11 cellular contexts compared by ENCODE assay signal in the genomic region with DNA sequence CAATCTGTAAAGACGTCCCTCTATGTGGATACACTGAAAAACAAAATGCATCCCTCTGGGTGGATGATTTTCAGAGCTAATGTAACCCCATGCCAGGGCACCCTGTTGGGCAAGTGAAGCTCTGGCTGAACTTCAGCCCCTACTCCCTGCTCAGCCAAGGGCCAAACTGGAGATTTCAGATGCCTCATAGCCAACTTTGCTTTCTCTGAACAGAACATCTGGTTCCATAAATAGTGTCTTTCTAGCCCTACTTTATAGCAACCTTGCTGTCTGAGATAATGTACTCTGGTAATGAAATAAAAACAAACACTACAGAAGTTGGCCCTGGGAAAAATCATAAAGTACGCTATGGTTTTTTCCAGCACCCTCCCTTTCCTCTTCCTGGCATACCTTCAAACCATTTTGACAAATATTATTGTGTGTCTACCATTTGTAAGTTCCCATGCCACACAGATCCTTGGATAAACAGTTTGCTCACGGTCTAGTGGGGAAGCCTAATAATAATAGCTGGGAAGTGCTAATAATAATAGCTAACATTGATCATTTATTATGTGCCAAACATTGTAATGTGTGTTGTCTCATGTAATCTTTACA. TPM values are rescaled to one million over a fixed set of nuclear protein-coding genes. Genes with fewer than 3 reads are reported as not detected.
DNase-seq lines count a peak whose midpoint lies in the region; ATAC-seq and TF ChIP-seq lines count a peak whose summit lies in the region.
"Had no signal": no experiment of that assay in that cellular context is flagged by ENCODE, and none has a peak within 500 bp of the region (broad histone marks: within the 10 kb centered on the region; RNA-seq: fewer than 3 reads in every experiment).

No MANE protein-coding gene starts in this region.

- H3K36me3 Mint-ChIP-seq in activated CD4-positive, alpha-beta T cell treated with anti-CD3 and anti-CD28 coated beads, Interleukin-2, amount 10 ng/mL, durations not matched to agents 24 days and 14 days (ENCODE audit: low read depth) = peaks cover 7% of the 10 kb centered on the region
- H3K36me3 Mint-ChIP-seq in activated CD4-positive, alpha-beta memory T cell treated with anti-CD3 and anti-CD28 coated beads for 36 hours = no peaks in the 10 kb centered on the region

- TF ChIP-seq POLR2A in esophagus squamous epithelium (IDR thresholded peaks at IDR 0.05) = no peak
- no peak for TF ChIP-seq POLR2A in suprapubic skin (IDR thresholded peaks at IDR 0.05)

- CTCF ChIA-PET in activated CD4-positive, alpha-beta memory T cell treated with anti-CD3 and anti-CD28 coated beads for 36 hours (lab: Charles Lee) = interaction anchor here (0.9 to 1.3 kb wide), 4 partner anchors 18 to 82 kb away, joined by 3 to 5 read pairs (median 3); a partner anchor contains a TSS

- 44 to 53% methylated on average over 3 of the region's 3 CpGs for WGBS in esophagus squamous epithelium, 2 donors
- 76% methylated on average over 3 of the region's 3 CpGs for WGBS in suprapubic skin
- WGBS in psoas muscle, 3 donors = 71 to 79% (median 71%) methylated on average over 3 of the region's 3 CpGs

- H3K27ac Mint-ChIP-seq in activated CD4-positive, alpha-beta T cell treated with anti-CD3 and anti-CD28 coated beads, Interleukin-2, amount 10 ng/mL, durations not matched to agents 24 days and 14 days = peak overlapping the region; percentile 71
- H3K27ac Mint-ChIP-seq in activated CD4-positive, alpha-beta memory T cell treated with anti-CD3 and anti-CD28 coated beads for 36 hours = peak overlapping the region; percentile 36

- TF ChIP-seq CTCF in esophagus squamous epithelium (IDR thresholded peaks at IDR 0.05) (no peak), suprapubic skin (IDR thresholded peaks at IDR 0.05) (no peak), psoas muscle (IDR thresholded peaks at IDR 0.05) (no peak)

- H3K27ac ChIP-seq in esophagus squamous epithelium = peak overlapping the region in 3 of 4 donors; percentile 84 to 89 (median 86)
- peak overlapping the region; percentile 55 for H3K27ac ChIP-seq in suprapubic skin
- no peak overlapping the region for H3K27ac ChIP-seq in psoas muscle
- H3K27ac ChIP-seq: KMS-11 had no signal

- H3K27me3 ChIP-seq in esophagus squamous epithelium = no peaks in the 10 kb centered on the region
- no peaks in the 10 kb centered on the region for H3K27me3 ChIP-seq in suprapubic skin
- H3K27me3 ChIP-seq in psoas muscle (ENCODE audit: insufficient read depth in 3 of 3, low read length in 2 of 3) = no peaks in the 10 kb centered on the region
- H3K27me3 ChIP-seq: adrenal gland had no signal

- DNase-seq in activated CD4-positive, alpha-beta T cell treated with anti-CD3 and anti-CD28 coated beads, Interleukin-2, amount 10 ng/mL, durations not matched to agents 24 days and 14 days = no peak
- DNase-seq in activated CD4-positive, alpha-beta T cell treated with anti-CD3 and anti-CD28 coated beads, Interleukin-2, amount 50 U/mL, for 1 hour = no peak
- DNase-seq in activated CD4-positive, alpha-beta memory T cell treated with anti-CD3 and anti-CD28 coated beads for 36 hours = no peak
- no peak for DNase-seq in esophagus squamous epithelium (lab: John Stamatoyannopoulos, UW)
- DNase-seq in suprapubic skin (ENCODE audit: low spot score in 2 of 2) = no peak
- no peak for DNase-seq in psoas muscle
- DNase-seq in activated naive CD4-positive, alpha-beta T cell (lab: John Stamatoyannopoulos, UW) = no peak
- DNase-seq in NCI-H1105 treated with DMSO at 0.1 percent for 48 hours (lab: John Stamatoyannopoulos, UW) = no peak
- DNase-seq: adrenal gland, NCI-H524 treated with DMSO at 0.1 percent for 48 hours had no signal

- H3K4me3 ChIP-seq in esophagus squamous epithelium (peak overlapping the region in 1 of 4 donors; percentile 64), suprapubic skin (no peak overlapping the region), psoas muscle (no peak overlapping the region)
- H3K4me3 ChIP-seq: adrenal gland had no signal

- H3K4me1 ChIP-seq in esophagus squamous epithelium (peaks cover 0 to 53% (median 18%) of the 10 kb centered on the region in 3 donors), suprapubic skin (peaks cover 4% of the 10 kb centered on the region), psoas muscle (peaks cover 5% of the 10 kb centered on the region)
- H3K4me1 ChIP-seq: adrenal gland had no signal

- no peak for TF ChIP-seq EP300 in suprapubic skin (IDR thresholded peaks at IDR 0.05)

- intact Hi-C loops in activated CD4-positive, alpha-beta T cell treated with anti-CD3 and anti-CD28 coated beads, Interleukin-2, amount 10 ng/mL, durations not matched to agents 24 days and 14 days (cut with micrococcal nuclease) = loop anchor here (2.0 to 5.0 kb wide), 2 partner anchors 61 to 67 kb away; a partner anchor contains a TSS
- intact Hi-C loops in activated CD4-positive, alpha-beta memory T cell treated with anti-CD3 and anti-CD28 coated beads for 36 hours (cut with micrococcal nuclease) = loop anchor here (2.0 kb wide), 1 partner anchor 31 kb away; no protein-coding TSS in a partner anchor
- intact Hi-C loops in esophagus squamous epithelium (cut with DNase I) (no loop called here), psoas muscle (cut with DNase I) (no loop called here)

- ATAC-seq in psoas muscle = no peak

- H3K4me1 Mint-ChIP-seq in activated CD4-positive, alpha-beta T cell treated with anti-CD3 and anti-CD28 coated beads, Interleukin-2, amount 10 ng/mL, durations not matched to agents 24 days and 14 days = peaks cover 35% of the 10 kb centered on the region
- peaks cover 18% of the 10 kb centered on the region for H3K4me1 Mint-ChIP-seq in activated CD4-positive, alpha-beta memory T cell treated with anti-CD3 and anti-CD28 coated beads for 36 hours (ENCODE audit: low read depth)

- H3K36me3 ChIP-seq in esophagus squamous epithelium (no peaks in the 10 kb centered on the region), suprapubic skin (no peaks in the 10 kb centered on the region), psoas muscle (ENCODE audit: insufficient read depth in 1 of 2, low read depth in 1 of 2) (no peaks in the 10 kb centered on the region)
- H3K36me3 ChIP-seq: adrenal gland had no signal

- H3K9me3 ChIP-seq in esophagus squamous epithelium = no peaks in the 10 kb centered on the region
- no peaks in the 10 kb centered on the region for H3K9me3 ChIP-seq in suprapubic skin
- H3K9me3 ChIP-seq in psoas muscle = no peaks in the 10 kb centered on the region
- H3K9me3 ChIP-seq: adrenal gland had no signal

- H3K9me3 Mint-ChIP-seq in activated CD4-positive, alpha-beta T cell treated with anti-CD3 and anti-CD28 coated beads, Interleukin-2, amount 10 ng/mL, durations not matched to agents 24 days and 14 days = no peaks in the 10 kb centered on the region
- H3K9me3 Mint-ChIP-seq in activated CD4-positive, alpha-beta memory T cell treated with anti-CD3 and anti-CD28 coated beads for 36 hours = no peaks in the 10 kb centered on the region

- peaks cover 9% of the 10 kb centered on the region for H3K27me3 Mint-ChIP-seq in activated CD4-positive, alpha-beta T cell treated with anti-CD3 and anti-CD28 coated beads, Interleukin-2, amount 10 ng/mL, durations not matched to agents 24 days and 14 days
- H3K27me3 Mint-ChIP-seq in activated CD4-positive, alpha-beta memory T cell treated with anti-CD3 and anti-CD28 coated beads for 36 hours = peaks cover 22% of the 10 kb centered on the region

- no peak overlapping the region for H3K4me3 Mint-ChIP-seq in activated CD4-positive, alpha-beta T cell treated with anti-CD3 and anti-CD28 coated beads, Interleukin-2, amount 10 ng/mL, durations not matched to agents 24 days and 14 days
- no peak overlapping the region for H3K4me3 Mint-ChIP-seq in activated CD4-positive, alpha-beta memory T cell treated with anti-CD3 and anti-CD28 coated beads for 36 hours

- POLR2A ChIA-PET in activated CD4-positive, alpha-beta memory T cell treated with anti-CD3 and anti-CD28 coated beads for 36 hours (lab: Charles Lee) = no interaction called here

RNA-seq across cellular contexts. Expression of a gene that starts 3.4 kb away (rescaled TPM):
- 13.0 and 17.0 TPM in 2 replicates for total RNA-seq in activated CD4-positive, alpha-beta T cell treated with anti-CD3 and anti-CD28 coated beads, Interleukin-2, amount 10 ng/mL, durations not matched to agents 24 days and 14 days
- total RNA-seq in activated CD4-positive, alpha-beta memory T cell treated with anti-CD3 and anti-CD28 coated beads for 36 hours = 1 to 10 TPM; 2.5 to 2.8 TPM
- 10 to 100 TPM in 2 of 4 donors, 1 to 10 TPM in 2; 7.7 to 34.5 (median 10.1) TPM for total RNA-seq in esophagus squamous epithelium
- total RNA-seq in suprapubic skin = 10 to 100 TPM in 3 of 4 donors, 1 to 10 TPM in 1; 6.3 to 18.9 (median 12.5) TPM
- total RNA-seq in psoas muscle = 1 to 10 TPM; 1.6 to 3.9 (median 3.3) TPM
- polyA plus RNA-seq in psoas muscle = 1 to 10 TPM; 1.4 to 1.7 (median 1.6) TPM

Comparison
In these comparisons a context has a peak if more than half of its experiments do, and no peak if none do; other contexts are left out.
1. intact Hi-C loops: an anchor here in activated CD4-positive, alpha-beta T cell treated with anti-CD3 and anti-CD28 coated beads, Interleukin-2, amount 10 ng/mL, durations not matched to agents 24 days and 14 days (2.0 to 5.0 kb wide) and activated CD4-positive, alpha-beta memory T cell treated with anti-CD3 and anti-CD28 coated beads for 36 hours (2.0 kb wide); none called in esophagus squamous epithelium and psoas muscle.